8 cellular contexts compared by ENCODE assay signal in the genomic region with DNA sequence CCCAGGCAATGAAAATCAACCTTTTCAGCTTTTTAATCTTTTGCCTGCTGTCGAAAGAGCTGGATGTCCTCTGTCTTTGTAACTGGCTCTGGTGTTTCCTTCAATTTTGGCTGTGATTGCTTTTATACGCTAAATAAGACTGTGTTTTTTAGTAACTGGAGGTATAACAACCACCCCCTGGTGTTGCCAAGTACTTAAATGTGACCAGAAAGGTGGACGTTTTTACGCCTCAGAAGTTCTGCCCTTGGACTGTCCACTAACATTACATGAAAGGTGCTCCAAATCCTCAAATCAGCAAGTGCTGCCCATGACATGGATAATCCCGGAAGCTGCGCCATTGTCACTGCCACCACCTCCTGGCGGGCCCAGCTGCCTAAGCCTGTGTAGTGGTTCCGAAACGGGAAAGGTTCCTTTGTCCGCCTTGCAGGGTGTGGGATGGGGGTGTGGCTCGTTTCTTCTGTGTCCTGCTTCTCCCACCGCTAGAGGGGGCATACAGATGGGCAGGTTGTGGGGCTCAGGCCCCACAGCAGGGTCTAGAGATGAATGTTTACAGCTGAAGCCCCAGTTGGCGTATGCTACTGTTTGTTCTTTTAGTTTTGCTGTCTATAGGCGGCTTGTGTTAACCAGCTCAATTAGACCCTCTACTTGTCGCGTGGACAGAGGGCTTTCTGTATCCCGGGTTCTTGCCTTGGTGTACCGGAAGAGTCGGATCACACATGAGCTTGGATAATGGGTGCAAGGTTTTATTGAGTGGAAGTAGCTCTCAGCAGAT.
DNase-seq lines count a peak whose midpoint lies in the region; ATAC-seq and TF ChIP-seq lines count a peak whose summit lies in the region.

No MANE protein-coding gene starts in this region.

- BruUV-seq in mammary epithelial cell (replicated peaks; lab: Mats Ljungman, UMichigan) = TSS peak; percentile 95

- H3K27me3 ChIP-seq in mammary epithelial cell (ENCODE audit: insufficient read depth, low read length) = no peaks in the 10 kb centered on the region

- in situ Hi-C loops in mammary epithelial cell (cut with MboI; ENCODE audit: low sequenced_read_pairs in 2 of 2) = loop anchor here in 1 of 2 donors (10.0 to 25.0 kb wide), 2 partner anchors 73 to 445 kb away; a partner anchor contains a TSS

- 49% methylated on average over 19 of the region's 19 CpGs for WGBS in mammary epithelial cell (ENCODE audit: low coverage, missing lambda C conversion rate)

- no peak overlapping the region for H3K27ac ChIP-seq in mammary epithelial cell (ENCODE audit: insufficient read depth, low read depth, low read length)

- no peak overlapping the region for H3K9ac ChIP-seq in mammary epithelial cell (ENCODE audit: insufficient read depth, low read length)

- ATAC-seq in activated T-cell treated with anti-CD3 and anti-CD28 coated beads, Interleukin-2, amount 50 U/mL, for 4 hours = no peak

- peaks cover 12% of the 10 kb centered on the region for H3K4me1 ChIP-seq in mammary epithelial cell (ENCODE audit: insufficient read depth, low read length)

- no peaks in the 10 kb centered on the region for H3K9me3 Mint-ChIP-seq in activated T-cell treated with anti-CD3 and anti-CD28 coated beads, Interleukin-2, amount 50 U/mL, for 4 hours

- no peaks in the 10 kb centered on the region for H3K4me1 Mint-ChIP-seq in activated T-cell treated with anti-CD3 and anti-CD28 coated beads, Interleukin-2, amount 50 U/mL, for 4 hours (ENCODE audit: low read depth)

- peak overlapping the region; percentile 28 for H3K4me2 ChIP-seq in mammary epithelial cell (ENCODE audit: insufficient read depth, low read depth, low read length)

- intact Hi-C loops in mammary epithelial cell (cut with micrococcal nuclease) = loop anchor here (1.0 to 10.0 kb wide), 5 partner anchors 86 to 487 kb away; a partner anchor contains a TSS

- DNase-seq in NCI-H748 (lab: John Stamatoyannopoulos, UW; ENCODE audit: unreplicated experiment) (peak; percentile 32), NCI-H748 treated with DMSO at 0.1 percent for 48 hours (lab: John Stamatoyannopoulos, UW) (no peak), MV-4-11 (lab: John Stamatoyannopoulos, UW) (peak; percentile 44), mammary epithelial cell (no peak), myocyte (ENCODE audit: low read depth) (peak; percentile 55), NCI-H226 (no peak), ureter (ENCODE audit: low spot score) (no peak)
- no peak for DNase-seq in activated T-cell treated with anti-CD3 and anti-CD28 coated beads, Interleukin-2, amount 50 U/mL, for 4 hours

- no peaks in the 10 kb centered on the region for H3K36me3 Mint-ChIP-seq in activated T-cell treated with anti-CD3 and anti-CD28 coated beads, Interleukin-2, amount 50 U/mL, for 4 hours (ENCODE audit: insufficient read depth)

- no peak overlapping the region for H3K4me3 Mint-ChIP-seq in activated T-cell treated with anti-CD3 and anti-CD28 coated beads, Interleukin-2, amount 50 U/mL, for 4 hours

- CTCF ChIA-PET in mammary epithelial cell (lab: Charles Lee; ENCODE audit: low non-redundant PET) = interaction anchor here (1.3 kb wide), 1 partner anchor 136 kb away, joined by 3 read pairs; no protein-coding TSS in a partner anchor

- peak overlapping the region; percentile 72 for H2AFZ ChIP-seq in mammary epithelial cell (ENCODE audit: low read depth, low read length)

- peaks cover 4% of the 10 kb centered on the region for H3K27me3 Mint-ChIP-seq in activated T-cell treated with anti-CD3 and anti-CD28 coated beads, Interleukin-2, amount 50 U/mL, for 4 hours (ENCODE audit: low read depth)

- no peaks in the 10 kb centered on the region for H3K79me2 ChIP-seq in mammary epithelial cell (ENCODE audit: insufficient read depth, low read length)

- no peaks in the 10 kb centered on the region for H4K20me1 ChIP-seq in mammary epithelial cell (ENCODE audit: insufficient read depth, low read length)

- H3K4me3 ChIP-seq in mammary epithelial cell (replicated peaks in 1 of 3; ENCODE audit: insufficient read depth in 1 of 3, low read depth in 2 of 3, low read length in 3 of 3) = no peak overlapping the region

- dilution Hi-C loops in mammary epithelial cell (cut with HindIII; ENCODE audit: low sequenced_read_pairs) = no loop called here

- no peaks in the 10 kb centered on the region for H3K9me3 ChIP-seq in mammary epithelial cell (replicated peaks; ENCODE audit: insufficient read depth, low read length)

- peak; percentile 53 to 60 for TF ChIP-seq CTCF in mammary epithelial cell (conservative IDR thresholded peaks at IDR 0.05 in 1 of 2, IDR thresholded peaks at IDR 0.05 in 1 of 2; ENCODE audit: extremely low read depth in 1 of 2, insufficient read depth in 1 of 2, low read depth in 1 of 2, low read length in 2 of 2)

- no peaks in the 10 kb centered on the region for H3K36me3 ChIP-seq in mammary epithelial cell (ENCODE audit: insufficient read depth, low read length)

Comparison
In these comparisons a context has a peak if more than half of its experiments do, and no peak if none do; other contexts are left out.
1. DNase-seq: peak in NCI-H748 (single experiment), MV-4-11 (single experiment) and myocyte (single experiment); none in NCI-H748 treated with DMSO at 0.1 percent for 48 hours (single experiment), mammary epithelial cell (single experiment), NCI-H226 (single experiment), ureter (single experiment) and activated T-cell treated with anti-CD3 and anti-CD28 coated beads, Interleukin-2, amount 50 U/mL, for 4 hours (single experiment).